ENCODE assay signal across 18 cellular contexts in genomic region chr20:33164763-33165095, GRCh38. TPM values are rescaled to one million over a fixed set of nuclear protein-coding genes. Genes with fewer than 3 reads are reported as not detected.
A peak's percentile ranks its signal among the peaks of the same experiment; 100 is the strongest.
DNase-seq lines count a peak whose midpoint lies in the region; ATAC-seq and TF ChIP-seq lines count a peak whose summit lies in the region.
"Had no signal": no experiment of that assay in that cellular context is flagged by ENCODE, and none has a peak within 500 bp of the region (broad histone marks: within the 10 kb centered on the region; RNA-seq: fewer than 3 reads in every experiment).

No MANE protein-coding gene starts in this region.

- H3K9me2 ChIP-seq in Karpas-422 (replicated peaks; ENCODE audit: insufficient read depth, low read length) (no peaks in the 10 kb centered on the region), PC-9 (ENCODE audit: insufficient read depth) (no peaks in the 10 kb centered on the region), OCI-LY7 (ENCODE audit: insufficient read depth, low read length) (no peaks in the 10 kb centered on the region)

- TF ChIP-seq CTCF in PC-9 (conservative IDR thresholded peaks at IDR 0.05) = no peak
- no peak for TF ChIP-seq CTCF in OCI-LY7 (conservative IDR thresholded peaks at IDR 0.05; ENCODE audit: low read length)

- peaks cover 34% of the 10 kb centered on the region for H3K4me1 ChIP-seq in Karpas-422 (ENCODE audit: low read length)
- H3K4me1 ChIP-seq in PC-9 (replicated peaks; ENCODE audit: insufficient read depth) = no peaks in the 10 kb centered on the region
- H3K4me1 ChIP-seq in OCI-LY7 (ENCODE audit: insufficient read depth, low read length, poor library complexity, severe bottlenecking) = no peaks in the 10 kb centered on the region
- H3K4me1 ChIP-seq: Caco-2, HAP-1 had no signal

- ATAC-seq in Right ventricle myocardium superior (ENCODE audit: poor library complexity) (no peak), HG03095 (IDR thresholded peaks at IDR 0.05; ENCODE audit: unreplicated experiment) (no peak)
- ATAC-seq: CD8-positive, alpha-beta T cell; GM12878 had no signal

- intact Hi-C loops in cardiac septum (cut with DNase I) = no loop called here
- intact Hi-C loops in Right ventricle myocardium superior (cut with DNase I) = no loop called here
- intact Hi-C loops in PC-9 (cut with micrococcal nuclease; ENCODE audit: unreplicated experiment) = no loop called here
- intact Hi-C loops in posterior vena cava (cut with DNase I) = no loop called here
- intact Hi-C loops in OCI-LY7 (cut with micrococcal nuclease; ENCODE audit: unreplicated experiment) = no loop called here

- H3K79me2 ChIP-seq in Karpas-422 (ENCODE audit: low read length) (no peaks in the 10 kb centered on the region), PC-9 (ENCODE audit: low read depth) (no peaks in the 10 kb centered on the region), OCI-LY7 (ENCODE audit: insufficient read depth, low read depth, low read length) (no peaks in the 10 kb centered on the region)

- CTCF ChIA-PET in PC-9 (lab: Charles Lee) (no interaction called here), OCI-LY7 (lab: Charles Lee; ENCODE audit: unreplicated experiment) (no interaction called here)

- POLR2A ChIA-PET in PC-9 (lab: Charles Lee; ENCODE audit: unreplicated experiment) (no interaction called here), OCI-LY7 (lab: Charles Lee) (no interaction called here)

- H3K27ac ChIP-seq in Karpas-422 (ENCODE audit: low read length) (no peak overlapping the region), PC-9 (0 out of 2 replicates have a peak overlapping the region, but pooled peaks have one; percentile 24), OCI-LY7 (ENCODE audit: low read depth, low read length, poor library complexity, severe bottlenecking) (no peak overlapping the region)

- peak; percentile 10 for DNase-seq in cardiac septum (ENCODE audit: low spot score)
- no peak for DNase-seq in Right ventricle myocardium superior
- DNase-seq in Karpas-422 = no peak
- no peak for DNase-seq in PC-9
- peak; percentile 20 for DNase-seq in posterior vena cava (ENCODE audit: low spot score)
- DNase-seq in CD1c-positive myeloid dendritic cell (ENCODE audit: extremely low spot score) = no peak
- no peak for DNase-seq in OCI-LY7 (ENCODE audit: low spot score)
- DNase-seq: Caco-2; CD4-positive, CD25-positive, alpha-beta regulatory T cell; CD8-positive, alpha-beta T cell; DND-41; GDM1; GOT3 had no signal

- H3K27me3 ChIP-seq in Karpas-422 (ENCODE audit: low read length) = peaks cover 5% of the 10 kb centered on the region; the same call in 1 of the 2 replicates
- H3K27me3 ChIP-seq in PC-9 (ENCODE audit: insufficient read depth, low read depth) = peaks cover 3% of the 10 kb centered on the region

- no peaks in the 10 kb centered on the region for H4K20me1 ChIP-seq in Karpas-422 (ENCODE audit: insufficient read depth, low read depth, low read length)
- H4K20me1 ChIP-seq in PC-9 (ENCODE audit: insufficient read depth) = no peaks in the 10 kb centered on the region
- no peaks in the 10 kb centered on the region for H4K20me1 ChIP-seq in OCI-LY7 (ENCODE audit: insufficient read depth, low read length)

- H3K36me3 ChIP-seq in Karpas-422 (ENCODE audit: insufficient read depth, low read length) (no peaks in the 10 kb centered on the region), PC-9 (ENCODE audit: low read depth) (no peaks in the 10 kb centered on the region), OCI-LY7 (ENCODE audit: insufficient read depth, low read length) (no peaks in the 10 kb centered on the region)
- H3K36me3 ChIP-seq: HAP-1 had no signal

- H3K4me3 ChIP-seq in Karpas-422 (ENCODE audit: low read length) (no peak overlapping the region), PC-9 (no peak overlapping the region), OCI-LY7 (ENCODE audit: low read depth, low read length, poor library complexity, severe bottlenecking) (no peak overlapping the region)
- H3K4me3 ChIP-seq: GM12878, HAP-1 had no signal

- no peak overlapping the region for H3K9ac ChIP-seq in Karpas-422 (ENCODE audit: low read length)

- H3K4me2 ChIP-seq in Karpas-422 (ENCODE audit: low read depth, low read length, poor library complexity, severe bottlenecking) (peak overlapping the region; percentile 25), PC-9 (no peak overlapping the region), OCI-LY7 (ENCODE audit: low read length) (no peak overlapping the region)

- no peaks in the 10 kb centered on the region for H3F3A ChIP-seq in PC-9 (ENCODE audit: insufficient read depth, low read depth)

- H3K9me3 ChIP-seq in Karpas-422 (ENCODE audit: low read length) (peaks cover 14% of the 10 kb centered on the region), PC-9 (ENCODE audit: insufficient read depth, low read depth) (no peaks in the 10 kb centered on the region; the same call in 1 of the 2 replicates), OCI-LY7 (ENCODE audit: low read length) (peaks cover 9% of the 10 kb centered on the region)

- BruUV-seq in PC-9 (replicated peaks; lab: Mats Ljungman, UMichigan) = no TSS peak
- BruUV-seq in OCI-LY7 (replicated peaks; lab: Mats Ljungman, UMichigan) = no TSS peak

- H2AFZ ChIP-seq in Karpas-422 (ENCODE audit: low read length) = no peak overlapping the region
- H2AFZ ChIP-seq in PC-9 = no peak overlapping the region
- no peak overlapping the region for H2AFZ ChIP-seq in OCI-LY7 (ENCODE audit: low read length)

RNA-seq across cellular contexts. Expression of gene BPIFA2, which starts 3.2 kb away (rescaled TPM):
- not detected for total RNA-seq in cardiac septum
- total RNA-seq in Right ventricle myocardium superior = not detected
- total RNA-seq in Karpas-422 (2014; rRNA removed; shearing (Covaris generic); ENCODE audit: low replicate concordance) = not detected in 2 replicates
- not detected in 2 replicates for total RNA-seq in PC-9 (2021)
- not detected for total RNA-seq in posterior vena cava
- total RNA-seq in OCI-LY7 (2014; rRNA removed; shearing (Covaris generic)) = not detected in 2 replicates
- not detected in 2 replicates for total RNA-seq in OCI-LY7 (2022)
- total RNA-seq: A172; A673; Caco-2; CD4-positive, CD25-positive, alpha-beta regulatory T cell; CD8-positive, alpha-beta T cell; GM12878 had no signal

RNA-seq across cellular contexts. Expression of gene BPIFA3, which starts 52.4 kb away (rescaled TPM):
- total RNA-seq in cardiac septum (not detected), Right ventricle myocardium superior (not detected), PC-9 (2021) (not detected in 2 replicates), posterior vena cava (not detected), OCI-LY7 (2022) (not detected in 2 replicates)
- not detected in 2 replicates for total RNA-seq in Karpas-422 (2014; rRNA removed; shearing (Covaris generic); ENCODE audit: low replicate concordance)
- total RNA-seq in OCI-LY7 (2014; rRNA removed; shearing (Covaris generic)) = not detected in 2 replicates
- total RNA-seq: A172; A673; Caco-2; CD4-positive, CD25-positive, alpha-beta regulatory T cell; CD8-positive, alpha-beta T cell; GM12878 had no signal

Comparison
In these comparisons a context has a peak if more than half of its experiments do, and no peak if none do; other contexts are left out.
1. DNase-seq: peak in cardiac septum (single experiment) and posterior vena cava (single experiment); none in Right ventricle myocardium superior (single experiment), Karpas-422 (single experiment), PC-9 (0 of 2), CD1c-positive myeloid dendritic cell (single experiment) and OCI-LY7 (single experiment).